20 cellular contexts compared by ENCODE assay signal in genomic region chr5:72438141-72438540, GRCh38.
A peak's percentile ranks its signal among the peaks of the same experiment; 100 is the strongest.
DNase-seq lines count a peak whose midpoint lies in the region; ATAC-seq and TF ChIP-seq lines count a peak whose summit lies in the region.
"Had no signal": no experiment of that assay in that cellular context is flagged by ENCODE, and none has a peak within 500 bp of the region (broad histone marks: within the 10 kb centered on the region; RNA-seq: fewer than 3 reads in every experiment).

No MANE protein-coding gene starts in this region.

- H3K27ac Mint-ChIP-seq in CD8-positive, alpha-beta memory T cell = no peak overlapping the region
- H3K27ac Mint-ChIP-seq: activated naive CD8-positive, alpha-beta T cell treated with anti-CD3 and anti-CD28 coated beads, Interleukin-2, amount 50 U/mL, for 24 hours; GM23338 had no signal

- DNase-seq in A172 (ENCODE audit: low spot score) (peak; percentile 15), NCI-H226 (peak; percentile 34), epithelial cell of prostate (ENCODE audit: low read depth, low spot score) (peak; percentile 66), GF-D8 (lab: John Stamatoyannopoulos, UW) (no peak), Right ventricle myocardium superior (no peak), Peyer's patch (no peak)
- no peak for DNase-seq in CD8-positive, alpha-beta memory T cell
- DNase-seq: activated naive CD8-positive, alpha-beta T cell treated with anti-CD3 and anti-CD28 coated beads, Interleukin-2, amount 50 U/mL, for 24 hours; dorsolateral prefrontal cortex; left colon; NCI-H187; NCI-H345; psoas muscle; stimulated activated CD4-positive, alpha-beta T cell treated with anti-CD3 and anti-CD28 coated beads, Interleukin-4, amount 100 ng/mL, for 1 hour had no signal

- intact Hi-C loops in Right ventricle myocardium superior (cut with DNase I) = no loop called here

- no peak for TF ChIP-seq POLR2A in Peyer's patch (IDR thresholded peaks at IDR 0.05)

- H3K27me3 Mint-ChIP-seq in CD8-positive, alpha-beta memory T cell = peaks cover 7 to 34% of the 10 kb centered on the region in 2 donors

- no peak for TF ChIP-seq CTCF in Peyer's patch (IDR thresholded peaks at IDR 0.05)

- no peaks in the 10 kb centered on the region for H3K4me1 ChIP-seq in CD8-positive, alpha-beta memory T cell (ENCODE audit: insufficient read depth, low read length)
- H3K4me1 ChIP-seq in Peyer's patch = no peaks in the 10 kb centered on the region

- POLR2A ChIA-PET in CD8-positive, alpha-beta memory T cell (lab: Charles Lee) = no interaction called here

- no peaks in the 10 kb centered on the region for H3K36me3 Mint-ChIP-seq in CD8-positive, alpha-beta memory T cell
- H3K36me3 Mint-ChIP-seq: IgD-negative memory B cell had no signal

- H3K27ac ChIP-seq in epithelial cell of prostate (no peak overlapping the region), Peyer's patch (no peak overlapping the region)
- H3K27ac ChIP-seq in CD8-positive, alpha-beta memory T cell (ENCODE audit: low read depth, low read length) = no peak overlapping the region
- H3K27ac ChIP-seq: BLaER1 treated with 17β-estradiol and CSF1 and Interleukin-3, amounts not matched to agents 10 nM and 100 nM; dorsolateral prefrontal cortex; psoas muscle had no signal

- CTCF ChIA-PET in CD8-positive, alpha-beta memory T cell (lab: Charles Lee) = no interaction called here

- no peaks in the 10 kb centered on the region for H3K27me3 ChIP-seq in CD8-positive, alpha-beta memory T cell (ENCODE audit: insufficient read depth, low read length, poor library complexity, severe bottlenecking)
- no peaks in the 10 kb centered on the region for H3K27me3 ChIP-seq in Peyer's patch
- H3K27me3 ChIP-seq: BLaER1 treated with 17β-estradiol and CSF1 and Interleukin-3, amounts not matched to agents 10 nM and 100 nM; dorsolateral prefrontal cortex; gastroesophageal sphincter had no signal

- no peaks in the 10 kb centered on the region for H3K9me3 Mint-ChIP-seq in CD8-positive, alpha-beta memory T cell
- H3K9me3 Mint-ChIP-seq: activated naive CD8-positive, alpha-beta T cell treated with anti-CD3 and anti-CD28 coated beads, Interleukin-2, amount 50 U/mL, for 24 hours; GM23338 had no signal

- no peaks in the 10 kb centered on the region for H3K36me3 ChIP-seq in CD8-positive, alpha-beta memory T cell (ENCODE audit: insufficient read depth, low read length)
- H3K36me3 ChIP-seq in Peyer's patch = no peaks in the 10 kb centered on the region
- H3K36me3 ChIP-seq: BLaER1 treated with 17β-estradiol and CSF1 and Interleukin-3, amounts not matched to agents 10 nM and 100 nM; gastroesophageal sphincter had no signal

- H3K9me3 ChIP-seq in CD8-positive, alpha-beta memory T cell (ENCODE audit: low read length) = no peaks in the 10 kb centered on the region
- no peaks in the 10 kb centered on the region for H3K9me3 ChIP-seq in Peyer's patch
- H3K9me3 ChIP-seq: BLaER1 treated with 17β-estradiol and CSF1 and Interleukin-3, amounts not matched to agents 10 nM and 100 nM; gastroesophageal sphincter; psoas muscle had no signal

- H3K4me3 Mint-ChIP-seq in CD8-positive, alpha-beta memory T cell = no peak overlapping the region
- H3K4me3 Mint-ChIP-seq: activated naive CD8-positive, alpha-beta T cell treated with anti-CD3 and anti-CD28 coated beads, Interleukin-2, amount 50 U/mL, for 24 hours; GM23338; IgD-negative memory B cell had no signal

- H3K4me3 ChIP-seq in CD8-positive, alpha-beta memory T cell (ENCODE audit: low read length) = no peak overlapping the region
- H3K4me3 ChIP-seq in Peyer's patch = no peak overlapping the region
- H3K4me3 ChIP-seq: BLaER1 treated with 17β-estradiol and CSF1 and Interleukin-3, amounts not matched to agents 10 nM and 100 nM; dorsolateral prefrontal cortex; gastroesophageal sphincter; GM23338; psoas muscle; smooth muscle cell had no signal

- no peaks in the 10 kb centered on the region for H3K4me1 Mint-ChIP-seq in CD8-positive, alpha-beta memory T cell
- H3K4me1 Mint-ChIP-seq: activated naive CD8-positive, alpha-beta T cell treated with anti-CD3 and anti-CD28 coated beads, Interleukin-2, amount 50 U/mL, for 24 hours; GM23338; IgD-negative memory B cell had no signal

- ATAC-seq in GM19395 (IDR thresholded peaks at IDR 0.05; ENCODE audit: unreplicated experiment) (peak; percentile 60), Right ventricle myocardium superior (ENCODE audit: poor library complexity) (no peak)
- ATAC-seq: activated naive CD8-positive, alpha-beta T cell treated with anti-CD3 and anti-CD28 coated beads, Interleukin-2, amount 50 U/mL, for 24 hours; gastroesophageal sphincter; GM23338; left colon; psoas muscle had no signal

Comparison
In these comparisons a context has a peak if more than half of its experiments do, and no peak if none do; other contexts are left out.
1. DNase-seq: peak in A172 (single experiment), NCI-H226 (single experiment) and epithelial cell of prostate (single experiment); none in CD8-positive, alpha-beta memory T cell (0 of 5), GF-D8 (single experiment), Right ventricle myocardium superior (single experiment) and Peyer's patch (0 of 3).